ENCODE assay signal across 13 cellular contexts in the genomic region with DNA sequence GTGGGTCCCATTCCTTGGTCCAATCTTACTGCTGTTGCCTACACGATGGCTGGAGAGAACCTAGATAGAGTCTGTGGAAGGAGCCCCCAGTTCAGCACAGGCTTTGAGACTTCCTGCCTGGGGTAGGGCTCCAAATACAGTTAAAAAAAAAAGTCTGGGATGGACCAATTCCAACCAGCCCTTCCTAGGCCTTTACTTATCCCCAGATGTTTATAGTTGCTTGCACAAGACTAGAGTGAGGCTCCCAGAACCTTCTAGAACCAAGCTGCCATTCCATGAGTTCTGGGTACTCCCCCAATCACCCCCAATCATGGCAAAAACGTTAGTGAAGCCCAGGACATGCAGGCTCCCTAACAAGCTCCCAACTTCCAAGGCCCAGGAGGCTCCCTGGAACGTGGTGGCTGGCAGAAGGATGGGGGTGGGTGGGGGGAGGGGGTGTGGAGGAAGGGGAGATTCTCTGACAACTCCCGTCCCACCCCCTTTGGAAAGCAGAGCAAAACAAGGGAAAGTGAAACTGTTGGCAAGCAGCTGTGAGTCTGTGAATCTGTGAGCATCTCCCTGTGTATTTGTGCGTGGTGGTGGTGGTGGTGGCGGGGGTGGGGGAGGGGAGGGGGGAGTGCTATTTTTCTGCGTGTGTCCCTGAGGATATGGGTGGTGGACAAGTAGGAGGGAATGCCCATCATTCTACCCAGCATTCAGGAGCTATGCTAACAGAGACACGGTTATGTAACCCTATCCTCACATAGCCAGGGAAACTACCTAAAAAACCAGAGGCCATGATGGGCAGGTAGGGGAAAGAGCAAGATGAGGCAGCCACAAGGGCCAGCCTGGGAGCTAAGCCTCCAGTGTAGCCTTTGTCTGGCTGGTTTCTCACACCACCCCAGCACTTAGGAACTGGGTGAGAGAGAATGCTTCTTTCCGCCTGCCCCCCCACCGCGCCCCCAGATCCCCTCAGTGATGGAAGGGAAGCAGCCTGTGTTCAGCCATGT. TPM values are rescaled to one million over a fixed set of nuclear protein-coding genes. Genes with fewer than 3 reads are reported as not detected.
DNase-seq lines count a peak whose midpoint lies in the region; ATAC-seq and TF ChIP-seq lines count a peak whose summit lies in the region.
"Had no signal": no experiment of that assay in that cellular context is flagged by ENCODE, and none has a peak within 500 bp of the region (broad histone marks: within the 10 kb centered on the region; RNA-seq: fewer than 3 reads in every experiment).

No MANE protein-coding gene starts in this region.

- H3K36me3 ChIP-seq in esophagus squamous epithelium (peaks cover 0 to 21% (median 0%) of the 10 kb centered on the region in 3 donors), skeletal muscle tissue (ENCODE audit: control insufficient read depth in 3 of 3, insufficient read depth in 3 of 3, low read length in 3 of 3) (no peaks in the 10 kb centered on the region), left ventricle myocardium inferior (no peaks in the 10 kb centered on the region)

- no peak for TF ChIP-seq POLR2A in esophagus squamous epithelium (IDR thresholded peaks at IDR 0.05)

- H3K9me3 ChIP-seq in esophagus squamous epithelium (no peaks in the 10 kb centered on the region), skeletal muscle tissue (ENCODE audit: control insufficient read depth in 3 of 3, low read length in 3 of 3) (no peaks in the 10 kb centered on the region), left ventricle myocardium inferior (replicated peaks) (no peaks in the 10 kb centered on the region)
- H3K9me3 ChIP-seq: testis had no signal

- no peaks in the 10 kb centered on the region for H3K27me3 ChIP-seq in esophagus squamous epithelium
- no peaks in the 10 kb centered on the region for H3K27me3 ChIP-seq in skeletal muscle tissue (ENCODE audit: control insufficient read depth in 3 of 3, insufficient read depth in 3 of 3, low read length in 3 of 3)
- H3K27me3 ChIP-seq in left ventricle myocardium inferior (ENCODE audit: low read depth): no peaks in the 10 kb centered on the region
- H3K27me3 ChIP-seq: testis had no signal

- H3K4me3 ChIP-seq in esophagus squamous epithelium (peak overlapping the region; percentile 28 to 63 (median 50)), skeletal muscle tissue (ENCODE audit: low read length in 3 of 3) (no peak overlapping the region), left ventricle myocardium inferior (no peak overlapping the region)
- H3K4me3 ChIP-seq: testis had no signal

- H3K4me1 ChIP-seq in esophagus squamous epithelium: peaks cover 46 to 83% (median 49%) of the 10 kb centered on the region in 3 donors
- H3K4me1 ChIP-seq in skeletal muscle tissue (ENCODE audit: control insufficient read depth in 3 of 3, insufficient read depth in 3 of 3, low read length in 3 of 3): peaks cover 19 to 32% (median 22%) of the 10 kb centered on the region in 3 donors
- H3K4me1 ChIP-seq in left ventricle myocardium inferior: peaks cover 46% of the 10 kb centered on the region

- TF ChIP-seq CTCF in GM10266 (IDR thresholded peaks at IDR 0.05; ENCODE audit: control insufficient read depth, insufficient read depth, low read depth, missing control alignments) (no peak), esophagus squamous epithelium (IDR thresholded peaks at IDR 0.05) (no peak), left ventricle myocardium inferior (IDR thresholded peaks at IDR 0.05; ENCODE audit: borderline replicate concordance) (no peak)

- ATAC-seq in left lobe of liver: no peak
- ATAC-seq: activated CD8-positive, alpha-beta memory T cell treated with anti-CD3 and anti-CD28 coated beads, Interleukin-2, amount 10 ng/mL, durations not matched to agents 7 days and 5 days; activated naive CD8-positive, alpha-beta T cell treated with anti-CD3 and anti-CD28 coated beads, Interleukin-2, amount 50 U/mL, for 24 hours had no signal

- H3K27ac ChIP-seq in esophagus squamous epithelium (peak overlapping the region; percentile 84 to 91 (median 88)), skeletal muscle tissue (ENCODE audit: low read depth, low read length) (peak overlapping the region; percentile 58), left ventricle myocardium inferior (replicated peaks) (no peak overlapping the region)
- H3K27ac ChIP-seq: testis had no signal

- H3K9ac ChIP-seq in skeletal muscle tissue (ENCODE audit: low read depth in 1 of 3, low read length in 3 of 3): no peak overlapping the region

- 38 to 41% methylated on average over 3 to 5 of the region's 11 CpGs for WGBS in esophagus squamous epithelium, 2 donors

- intact Hi-C loops in esophagus squamous epithelium (cut with DNase I): loop anchor here (5.0 kb wide), 1 partner anchor 99 kb away; a partner anchor contains a TSS
- intact Hi-C loops in left ventricle myocardium inferior (cut with micrococcal nuclease): no loop called here

- DNase-seq in GM10266 (ENCODE audit: extremely low spot score) (peak; percentile 70), NCI-H69 (lab: John Stamatoyannopoulos, UW) (peak; percentile 15), esophagus squamous epithelium (lab: John Stamatoyannopoulos, UW) (no peak), iPS-NIHi7 (ENCODE audit: extremely low spot score) (no peak), left ventricle myocardium inferior (no peak), left lobe of liver (ENCODE audit: low spot score) (no peak)
- DNase-seq in activated T-cell treated with anti-CD3 and anti-CD28 coated beads, Interleukin-2, amount 50 U/mL, for 48 hours: no peak
- DNase-seq: activated CD8-positive, alpha-beta memory T cell treated with anti-CD3 and anti-CD28 coated beads, Interleukin-2, amount 10 ng/mL, durations not matched to agents 7 days and 5 days; activated naive CD8-positive, alpha-beta T cell treated with anti-CD3 and anti-CD28 coated beads, Interleukin-2, amount 50 U/mL, for 24 hours; NCI-H1092 treated with DMSO at 0.1 percent for 48 hours; testis had no signal

RNA-seq across cellular contexts. Expression of a gene that starts 2.0 kb away (rescaled TPM):
- total RNA-seq in esophagus squamous epithelium: 10 to 100 TPM in 3 of 4 donors, 1 to 10 TPM in 1; 5.4 to 26.5 (median 14.5) TPM
- total RNA-seq in skeletal muscle tissue: 2.6 TPM
- total RNA-seq in left ventricle myocardium inferior: 1.7 TPM
- 1.3 TPM for total RNA-seq in left lobe of liver

RNA-seq across cellular contexts. Expression of a gene that starts 28.0 kb away (rescaled TPM):
- total RNA-seq in esophagus squamous epithelium: 10 to 100 TPM; 12.9 to 17.2 (median 14.1) TPM
- total RNA-seq in skeletal muscle tissue: 5.7 TPM
- total RNA-seq in left ventricle myocardium inferior: 8.4 TPM
- total RNA-seq in left lobe of liver: 9.4 TPM

RNA-seq across cellular contexts. Expression of a gene that starts 31.9 kb away (rescaled TPM):
- under 1 TPM in 1 of 4 donors, not detected in 3; 0.19 TPM for total RNA-seq in esophagus squamous epithelium
- not detected for total RNA-seq in skeletal muscle tissue
- not detected for total RNA-seq in left ventricle myocardium inferior
- not detected for total RNA-seq in left lobe of liver
- total RNA-seq: activated CD8-positive, alpha-beta memory T cell treated with anti-CD3 and anti-CD28 coated beads, Interleukin-2, amount 10 ng/mL, durations not matched to agents 7 days and 5 days; osteocyte had no signal

RNA-seq across cellular contexts. Expression of a gene that starts 38.3 kb away (rescaled TPM):
- 10 to 100 TPM; 32.2 to 85.1 (median 42.7) TPM for total RNA-seq in esophagus squamous epithelium
- total RNA-seq in skeletal muscle tissue: 49.1 TPM
- 40.4 TPM for total RNA-seq in left ventricle myocardium inferior
- 45.7 TPM for total RNA-seq in left lobe of liver

RNA-seq across cellular contexts. Expression of a gene that starts 45.3 kb away (rescaled TPM):
- total RNA-seq in esophagus squamous epithelium (10 to 100 TPM in 1 of 4 donors, 1 to 10 TPM in 3; 2.3 to 10.1 (median 4.1) TPM), skeletal muscle tissue (2.6 TPM), left ventricle myocardium inferior (0.63 TPM), left lobe of liver (0.75 TPM)

Comparison
In these comparisons a context has a peak if more than half of its experiments do, and no peak if none do; other contexts are left out.
1. DNase-seq: peak in GM10266 (single experiment) and NCI-H69 (single experiment); none in esophagus squamous epithelium (single experiment), iPS-NIHi7 (single experiment), left ventricle myocardium inferior (single experiment), left lobe of liver (single experiment) and activated T-cell treated with anti-CD3 and anti-CD28 coated beads, Interleukin-2, amount 50 U/mL, for 48 hours (0 of 2).
2. H3K4me3 ChIP-seq: peak in esophagus squamous epithelium (4 of 4); none in skeletal muscle tissue (0 of 3) and left ventricle myocardium inferior (single experiment).